ENCODE assay signal across 1 cellular context in genomic region chr5:111942661-111943401, GRCh38.
TF ChIP-seq lines count a peak whose summit lies in the region.

No MANE protein-coding gene starts in this region.

TF ChIP-seq in GM12878, 131 proteins besides CTCF, POLR2A, EP300 and RAD21 (continued from another document):
- no peak for TF ChIP-seq ZBTB40 (IDR thresholded peaks at IDR 0.05; ENCODE audit: borderline replicate concordance)
- no peak for TF ChIP-seq ZNF217 (IDR thresholded peaks at IDR 0.05)
- TF ChIP-seq NFYA (IDR thresholded peaks at IDR 0.05; ENCODE audit: borderline replicate concordance, low read depth, low read length) = no peak
- TF ChIP-seq EZH2 (IDR thresholded peaks at IDR 0.05; ENCODE audit: borderline replicate concordance, control insufficient read depth, low read depth, low read length) = no peak
- no peak for TF ChIP-seq SIN3A (IDR thresholded peaks at IDR 0.05; ENCODE audit: low read depth, low read length)
- no peak for TF ChIP-seq IRF5 (IDR thresholded peaks at IDR 0.05; ENCODE audit: borderline replicate concordance)
- TF ChIP-seq ESRRA (IDR thresholded peaks at IDR 0.05; ENCODE audit: low read length) = no peak
- no peak for TF ChIP-seq ATF7 (IDR thresholded peaks at IDR 0.05; ENCODE audit: low read depth)
- no peak for TF ChIP-seq TARDBP (IDR thresholded peaks at IDR 0.05; ENCODE audit: borderline replicate concordance)
- no peak for TF ChIP-seq BACH1 (IDR thresholded peaks at IDR 0.05; ENCODE audit: borderline replicate concordance)
- TF ChIP-seq FOXK2 (IDR thresholded peaks at IDR 0.05) = no peak
- TF ChIP-seq RFX5 (IDR thresholded peaks at IDR 0.05; ENCODE audit: low read depth, low read length) = no peak
- no peak for TF ChIP-seq EGR1 (IDR thresholded peaks at IDR 0.05; ENCODE audit: borderline replicate concordance in 1 of 2, low read depth in 2 of 2, low read length in 2 of 2)
TF ChIP-seq in GM12878: peak in this region for 0.
